Comparison of ENCODE assay signal across 9 cellular contexts in genomic region chr2:26561918-26562810, GRCh38.
A peak's percentile ranks its signal among the peaks of the same experiment; 100 is the strongest.
DNase-seq lines count a peak whose midpoint lies in the region; ATAC-seq and TF ChIP-seq lines count a peak whose summit lies in the region.
"Had no signal": no experiment of that assay in that cellular context is flagged by ENCODE, and none has a peak within 500 bp of the region (broad histone marks: within the 10 kb centered on the region; RNA-seq: fewer than 3 reads in every experiment).

No MANE protein-coding gene starts in this region.

- H3K4me2 ChIP-seq in neural progenitor cell = no peak overlapping the region
- H3K4me2 ChIP-seq: KMS-11 had no signal

- H3K36me3 ChIP-seq in neural progenitor cell = no peaks in the 10 kb centered on the region

- no peaks in the 10 kb centered on the region for H4K20me1 ChIP-seq in neural progenitor cell (ENCODE audit: low read depth)

- no peak overlapping the region for H3K27ac ChIP-seq in neural progenitor cell
- H3K27ac ChIP-seq: KMS-11 had no signal

- no peaks in the 10 kb centered on the region for H3K27me3 ChIP-seq in neural progenitor cell

- no peaks in the 10 kb centered on the region for H3K9me3 ChIP-seq in neural progenitor cell (ENCODE audit: low read depth)

- no peaks in the 10 kb centered on the region for H3K79me2 ChIP-seq in neural progenitor cell (ENCODE audit: low read depth)

- TF ChIP-seq POLR2A in NB4 (IDR thresholded peaks at IDR 0.05; ENCODE audit: extremely low read depth, insufficient read length) = no peak

- peak overlapping the region; percentile 51 for H3K4me3 Mint-ChIP-seq in activated CD8-positive, alpha-beta T cell treated with anti-CD3 and anti-CD28 coated beads, Interleukin-2, amount 10 ng/mL, durations not matched to agents 7 days and 5 days
- H3K4me3 Mint-ChIP-seq in neural progenitor cell = no peak overlapping the region

- peaks cover 9% of the 10 kb centered on the region for H3K4me1 Mint-ChIP-seq in activated CD8-positive, alpha-beta T cell treated with anti-CD3 and anti-CD28 coated beads, Interleukin-2, amount 10 ng/mL, durations not matched to agents 7 days and 5 days (ENCODE audit: low read depth)
- peaks cover 33% of the 10 kb centered on the region for H3K4me1 Mint-ChIP-seq in neural progenitor cell

- peak; percentile 91 for ATAC-seq in activated CD8-positive, alpha-beta T cell treated with anti-CD3 and anti-CD28 coated beads, Interleukin-2, amount 10 ng/mL, durations not matched to agents 7 days and 5 days

- H3K36me3 Mint-ChIP-seq in activated CD8-positive, alpha-beta T cell treated with anti-CD3 and anti-CD28 coated beads, Interleukin-2, amount 10 ng/mL, durations not matched to agents 7 days and 5 days (ENCODE audit: low read depth) = no peaks in the 10 kb centered on the region
- no peaks in the 10 kb centered on the region for H3K36me3 Mint-ChIP-seq in neural progenitor cell

- peaks cover 23% of the 10 kb centered on the region for H3K4me1 ChIP-seq in neural progenitor cell

- H3K27ac Mint-ChIP-seq in activated CD8-positive, alpha-beta T cell treated with anti-CD3 and anti-CD28 coated beads, Interleukin-2, amount 10 ng/mL, durations not matched to agents 7 days and 5 days = no peak overlapping the region
- no peak overlapping the region for H3K27ac Mint-ChIP-seq in neural progenitor cell

- TF ChIP-seq CTCF in NB4 (IDR thresholded peaks at IDR 0.05; ENCODE audit: low read depth, low read length) = peak; percentile 34
- peak; percentile 11 for TF ChIP-seq CTCF in fibroblast of villous mesenchyme (IDR thresholded peaks at IDR 0.05; ENCODE audit: insufficient read depth, low read depth, low read length)
- no peak for TF ChIP-seq CTCF in neural progenitor cell (IDR thresholded peaks at IDR 0.05)

- no peak overlapping the region for H3K9ac ChIP-seq in neural progenitor cell
- H3K9ac ChIP-seq: KMS-11 had no signal

- POLR2A ChIA-PET in activated CD8-positive, alpha-beta T cell treated with anti-CD3 and anti-CD28 coated beads, Interleukin-2, amount 10 ng/mL, durations not matched to agents 7 days and 5 days (lab: Charles Lee) = interaction anchor here (0.6 kb wide), 1 partner anchor 242 kb away, joined by 3 read pairs; no protein-coding TSS in a partner anchor

- no peak overlapping the region for H3K4me3 ChIP-seq in NB4 (ENCODE audit: low read depth, low read length)
- no peak overlapping the region for H3K4me3 ChIP-seq in fibroblast of villous mesenchyme (ENCODE audit: low read depth, low read length)
- no peak overlapping the region for H3K4me3 ChIP-seq in neural progenitor cell

- CTCF ChIA-PET in activated CD8-positive, alpha-beta T cell treated with anti-CD3 and anti-CD28 coated beads, Interleukin-2, amount 10 ng/mL, durations not matched to agents 7 days and 5 days (lab: Charles Lee) = no interaction called here

- no peak overlapping the region for H2AFZ ChIP-seq in neural progenitor cell (replicated peaks)

- intact Hi-C loops in posterior cingulate gyrus (cut with DNase I) = loop anchor here (5.0 kb wide), 1 partner anchor 60 kb away; no protein-coding TSS in a partner anchor

- H3F3A ChIP-seq in neural progenitor cell (ENCODE audit: low read depth) = peaks cover 8% of the 10 kb centered on the region

- H3K27me3 Mint-ChIP-seq in activated CD8-positive, alpha-beta T cell treated with anti-CD3 and anti-CD28 coated beads, Interleukin-2, amount 10 ng/mL, durations not matched to agents 7 days and 5 days (ENCODE audit: low read depth) = peaks cover 64% of the 10 kb centered on the region
- H3K27me3 Mint-ChIP-seq in neural progenitor cell (ENCODE audit: insufficient read depth, low read depth) = peaks cover 21% of the 10 kb centered on the region

- no peaks in the 10 kb centered on the region for H3K9me3 Mint-ChIP-seq in activated CD8-positive, alpha-beta T cell treated with anti-CD3 and anti-CD28 coated beads, Interleukin-2, amount 10 ng/mL, durations not matched to agents 7 days and 5 days (ENCODE audit: insufficient read depth)
- H3K9me3 Mint-ChIP-seq in neural progenitor cell = no peaks in the 10 kb centered on the region

- DNase-seq in DMS153 treated with DMSO at 0.1 percent for 48 hours (lab: John Stamatoyannopoulos, UW; ENCODE audit: unreplicated experiment) = peak; percentile 69
- peak; percentile 65 for DNase-seq in NB4 (ENCODE audit: low read depth)
- peak; percentile 66 for DNase-seq in activated CD8-positive, alpha-beta T cell treated with anti-CD3 and anti-CD28 coated beads, Interleukin-2, amount 10 ng/mL, durations not matched to agents 7 days and 5 days
- no peak for DNase-seq in fibroblast of villous mesenchyme (ENCODE audit: low read depth)
- peak in 6 of 10 donors; percentile 17 to 86 (median 48) for DNase-seq in posterior cingulate gyrus
- DNase-seq in stimulated activated naive CD4-positive, alpha-beta T cell treated with Interleukin-2 at 50 U/mL for 16 hours (lab: John Stamatoyannopoulos, UW) = no peak
- no peak for DNase-seq in neural progenitor cell (ENCODE audit: low spot score)
- DNase-seq in DMS114 treated with DMSO at 0.1 percent for 48 hours (lab: John Stamatoyannopoulos, UW; ENCODE audit: unreplicated experiment) = no peak

Comparison
In these comparisons a context has a peak if more than half of its experiments do, and no peak if none do; other contexts are left out.
1. DNase-seq: peak in DMS153 treated with DMSO at 0.1 percent for 48 hours (single experiment), NB4 (single experiment), activated CD8-positive, alpha-beta T cell treated with anti-CD3 and anti-CD28 coated beads, Interleukin-2, amount 10 ng/mL, durations not matched to agents 7 days and 5 days (single experiment) and posterior cingulate gyrus (6 of 10); none in fibroblast of villous mesenchyme (single experiment), stimulated activated naive CD4-positive, alpha-beta T cell treated with Interleukin-2 at 50 U/mL for 16 hours (single experiment), neural progenitor cell (single experiment) and DMS114 treated with DMSO at 0.1 percent for 48 hours (single experiment).